Comparison of ENCODE assay signal across 22 cellular contexts in the genomic region with DNA sequence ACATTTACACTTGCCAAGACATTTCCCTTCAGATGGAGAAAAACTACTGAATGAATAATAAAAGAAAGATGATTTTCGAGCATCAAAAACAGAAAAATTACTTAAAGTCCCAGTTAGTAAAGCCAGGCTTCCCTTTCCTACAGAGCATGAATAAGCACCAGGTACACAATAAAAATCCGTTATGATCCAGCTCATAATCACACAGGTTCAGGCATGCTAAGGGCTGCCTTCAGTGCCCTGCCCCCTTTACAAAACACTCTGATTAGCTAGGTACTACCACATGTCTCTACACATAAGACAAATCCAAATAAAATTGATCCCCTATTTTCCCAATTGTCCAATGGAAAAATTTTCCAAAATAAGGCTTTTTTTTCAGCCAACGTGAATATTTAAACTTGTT.
DNase-seq lines count a peak whose midpoint lies in the region; TF ChIP-seq lines count a peak whose summit lies in the region.
"Had no signal": no experiment of that assay in that cellular context is flagged by ENCODE, and none has a peak within 500 bp of the region (broad histone marks: within the 10 kb centered on the region; RNA-seq: fewer than 3 reads in every experiment).

No MANE protein-coding gene starts in this region.

- CTCF ChIA-PET in MCF 10A (lab: Yijun Ruan, JAX), result interaction anchor here (0.5 kb wide), 1 partner anchor 10 kb away, joined by 3 read pairs; no protein-coding TSS in a partner anchor
- CTCF ChIA-PET in mammary epithelial cell (lab: Charles Lee; ENCODE audit: low non-redundant PET), result no interaction called here

- BruUV-seq in MCF 10A (replicated peaks; lab: Mats Ljungman, UMichigan) (no TSS peak), mammary epithelial cell (replicated peaks; lab: Mats Ljungman, UMichigan) (no TSS peak)

- no peak overlapping the region for H3K27ac ChIP-seq in breast epithelium
- no peak overlapping the region for H3K27ac ChIP-seq in mammary epithelial cell (ENCODE audit: insufficient read depth, low read depth, low read length)
- H3K27ac ChIP-seq in epithelial cell of prostate, result peak overlapping the region; percentile 13
- peak overlapping the region; percentile 6 for H3K27ac ChIP-seq in neural cell (ENCODE audit: low read length)
- no peak overlapping the region for H3K27ac ChIP-seq in tibial artery
- no peak overlapping the region for H3K27ac ChIP-seq in mesenchymal stem cell (ENCODE audit: low read length, poor library complexity, severe bottlenecking)
- H3K27ac ChIP-seq: 22Rv1, BLaER1, C4-2B had no signal

- H3K4me1 ChIP-seq in breast epithelium, result no peaks in the 10 kb centered on the region
- H3K4me1 ChIP-seq in mammary epithelial cell (ENCODE audit: insufficient read depth, low read length), result peaks cover 13% of the 10 kb centered on the region
- no peaks in the 10 kb centered on the region for H3K4me1 ChIP-seq in tibial artery
- H3K4me1 ChIP-seq in mesenchymal stem cell (ENCODE audit: control insufficient read depth, insufficient read depth, low read depth, low read length), result no peaks in the 10 kb centered on the region
- H3K4me1 ChIP-seq: BLaER1, Caco-2, HAP-1 had no signal

- no peak overlapping the region for H3K4ac ChIP-seq in mesenchymal stem cell (ENCODE audit: low read depth in 1 of 2, low read length in 2 of 2)

- no peaks in the 10 kb centered on the region for H3K27me3 Mint-ChIP-seq in MCF 10A (ENCODE audit: insufficient read depth, unreplicated experiment)
- H3K27me3 Mint-ChIP-seq: B cell; CD4-positive, CD25-positive, alpha-beta regulatory T cell had no signal

- whole genome bisulfite sequencing in mammary epithelial cell (ENCODE audit: low coverage, missing lambda C conversion rate), result 27% methylated on average over 3 of the region's 3 CpGs
- WGBS in mesenchymal stem cell, result 84% methylated on average over 3 of the region's 3 CpGs

- no peak overlapping the region for H3K14ac ChIP-seq in mesenchymal stem cell (ENCODE audit: low read length in 2 of 2)

- TF ChIP-seq EP300 in neural cell (conservative IDR thresholded peaks at IDR 0.05; ENCODE audit: poor library complexity, severe bottlenecking), result no peak

- peak; percentile 14 for DNase-seq in MCF 10A (ENCODE audit: unreplicated experiment)
- DNase-seq in breast epithelium (ENCODE audit: low spot score in 2 of 2), result no peak
- DNase-seq in mammary epithelial cell, result peak; percentile 50
- DNase-seq in epithelial cell of prostate (ENCODE audit: low read depth, low spot score), result peak; percentile 16
- no peak for DNase-seq in DMS 273 (lab: John Stamatoyannopoulos, UW; ENCODE audit: unreplicated experiment)
- no peak for DNase-seq in tibial artery
- no peak for DNase-seq in mesenchymal stem cell
- DNase-seq: Caco-2; CD4-positive, CD25-positive, alpha-beta regulatory T cell; CD8-positive, alpha-beta T cell; DMS 273 treated with DMSO at 0.1 percent for 48 hours; DMS79; GDM1; GOT3; HFFc6 had no signal

- no peak overlapping the region for H2BK5ac ChIP-seq in mesenchymal stem cell (ENCODE audit: low read depth, low read length, poor library complexity, severe bottlenecking)

- H4K20me1 ChIP-seq in mammary epithelial cell (ENCODE audit: insufficient read depth, low read length) (no peaks in the 10 kb centered on the region), neural cell (ENCODE audit: insufficient read depth) (no peaks in the 10 kb centered on the region)
- H4K20me1 ChIP-seq: BLaER1 had no signal

- H3K23ac ChIP-seq in mesenchymal stem cell (ENCODE audit: low read length in 2 of 2), result no peak overlapping the region

- no peaks in the 10 kb centered on the region for H3K27me3 ChIP-seq in breast epithelium
- H3K27me3 ChIP-seq in mammary epithelial cell (ENCODE audit: insufficient read depth, low read length), result no peaks in the 10 kb centered on the region
- no peaks in the 10 kb centered on the region for H3K27me3 ChIP-seq in neural cell (ENCODE audit: insufficient read depth, low read depth, low read length)
- H3K27me3 ChIP-seq in tibial artery, result no peaks in the 10 kb centered on the region
- H3K27me3 ChIP-seq in mesenchymal stem cell (ENCODE audit: control insufficient read depth in 1 of 2, insufficient read depth in 1 of 2, low read length in 2 of 2), result no peaks in the 10 kb centered on the region
- H3K27me3 ChIP-seq: BLaER1 had no signal

- TF ChIP-seq POLR2A in breast epithelium (IDR thresholded peaks at IDR 0.05), result no peak

- H3K36me3 Mint-ChIP-seq in MCF 10A (ENCODE audit: insufficient read depth, unreplicated experiment), result no peaks in the 10 kb centered on the region
- H3K36me3 Mint-ChIP-seq: CD4-positive, CD25-positive, alpha-beta regulatory T cell; CD8-positive, alpha-beta T cell had no signal

- H3K27ac Mint-ChIP-seq in MCF 10A (ENCODE audit: low read depth, unreplicated experiment), result no peak overlapping the region
- H3K27ac Mint-ChIP-seq: B cell; CD8-positive, alpha-beta T cell; HFFc6 had no signal

- H3K79me1 ChIP-seq in mesenchymal stem cell (replicated peaks; ENCODE audit: low read length, poor library complexity, severe bottlenecking), result no peaks in the 10 kb centered on the region

- no peaks in the 10 kb centered on the region for H3F3A ChIP-seq in neural cell (ENCODE audit: insufficient read depth, low read length, poor library complexity, severe bottlenecking)

- no peaks in the 10 kb centered on the region for H3K79me2 ChIP-seq in mammary epithelial cell (ENCODE audit: insufficient read depth, low read length)
- H3K79me2 ChIP-seq in neural cell (replicated peaks; ENCODE audit: insufficient read depth, low read length), result no peaks in the 10 kb centered on the region

- no peak overlapping the region for H2BK15ac ChIP-seq in mesenchymal stem cell (ENCODE audit: low read depth, poor library complexity, severe bottlenecking)

- no peak for TF ChIP-seq CTCF in MCF 10A (IDR thresholded peaks at IDR 0.05; ENCODE audit: unreplicated experiment)
- TF ChIP-seq CTCF in breast epithelium (IDR thresholded peaks at IDR 0.05), result no peak
- TF ChIP-seq CTCF in mammary epithelial cell (conservative IDR thresholded peaks at IDR 0.05 in 1 of 2, IDR thresholded peaks at IDR 0.05 in 1 of 2; ENCODE audit: extremely low read depth in 1 of 2, insufficient read depth in 1 of 2, low read depth in 1 of 2, low read length in 2 of 2), result no peak
- TF ChIP-seq CTCF in neural cell (IDR thresholded peaks at IDR 0.05; ENCODE audit: poor library complexity, severe bottlenecking), result no peak
- no peak for TF ChIP-seq CTCF in tibial artery (IDR thresholded peaks at IDR 0.05)

- peak overlapping the region; percentile 66 for H2AFZ ChIP-seq in mammary epithelial cell (ENCODE audit: low read depth, low read length)
- no peak overlapping the region for H2AFZ ChIP-seq in neural cell (ENCODE audit: low read depth, low read length)
- no peak overlapping the region for H2AFZ ChIP-seq in mesenchymal stem cell (ENCODE audit: low read depth, low read length)

- no peak overlapping the region for H2BK12ac ChIP-seq in mesenchymal stem cell (ENCODE audit: low read length in 2 of 2)

- H3K4me2 ChIP-seq in mammary epithelial cell (ENCODE audit: insufficient read depth, low read depth, low read length) (peak overlapping the region; percentile 1), neural cell (ENCODE audit: low read length) (no peak overlapping the region), mesenchymal stem cell (ENCODE audit: low read length, poor library complexity, severe bottlenecking) (no peak overlapping the region)
- H3K4me2 ChIP-seq: BLaER1 had no signal

- H3K4me3 Mint-ChIP-seq in MCF 10A (ENCODE audit: unreplicated experiment), result no peak overlapping the region
- H3K4me3 Mint-ChIP-seq: B cell; CD4-positive, CD25-positive, alpha-beta regulatory T cell; CD8-positive, alpha-beta T cell; HFFc6 had no signal

- H3K9me3 ChIP-seq in breast epithelium, result no peaks in the 10 kb centered on the region
- H3K9me3 ChIP-seq in mammary epithelial cell (replicated peaks; ENCODE audit: insufficient read depth, low read length), result no peaks in the 10 kb centered on the region
- no peaks in the 10 kb centered on the region for H3K9me3 ChIP-seq in neural cell (ENCODE audit: low read length)
- no peaks in the 10 kb centered on the region for H3K9me3 ChIP-seq in tibial artery
- peaks cover 3% of the 10 kb centered on the region for H3K9me3 ChIP-seq in mesenchymal stem cell (ENCODE audit: control insufficient read depth, low read length)
- H3K9me3 ChIP-seq: BLaER1, Caco-2, HAP-1 had no signal

- intact Hi-C loops in MCF 10A (cut with micrococcal nuclease), result no loop called here
- intact Hi-C loops in breast epithelium (cut with DNase I; ENCODE audit: low total_unique reads), result no loop called here
- intact Hi-C loops in mammary epithelial cell (cut with micrococcal nuclease), result no loop called here
- intact Hi-C loops in tibial artery (cut with DNase I; ENCODE audit: low total_unique reads), result no loop called here

- H2BK120ac ChIP-seq in mesenchymal stem cell (ENCODE audit: low read depth, low read length), result no peak overlapping the region

- H4K91ac ChIP-seq in mesenchymal stem cell (ENCODE audit: low read length), result no peak overlapping the region

- no peaks in the 10 kb centered on the region for H3K9me2 ChIP-seq in neural cell (ENCODE audit: insufficient read depth, low read length)

- no peak overlapping the region for H3K4me3 ChIP-seq in breast epithelium
- H3K4me3 ChIP-seq in mammary epithelial cell (replicated peaks in 1 of 3; ENCODE audit: insufficient read depth in 1 of 3, low read depth in 2 of 3, low read length in 3 of 3), result no peak overlapping the region
- no peak overlapping the region for H3K4me3 ChIP-seq in neural cell (ENCODE audit: low read length)
- H3K4me3 ChIP-seq in tibial artery, result no peak overlapping the region
- no peak overlapping the region for H3K4me3 ChIP-seq in mesenchymal stem cell (ENCODE audit: insufficient read depth in 1 of 2, low read depth in 1 of 2, low read length in 2 of 2)
- H3K4me3 ChIP-seq: BLaER1, GM12878, HAP-1 had no signal

- H3K9ac ChIP-seq in mammary epithelial cell (ENCODE audit: insufficient read depth, low read length), result no peak overlapping the region
- no peak overlapping the region for H3K9ac ChIP-seq in neural cell (ENCODE audit: low read length)
- no peak overlapping the region for H3K9ac ChIP-seq in mesenchymal stem cell (ENCODE audit: low read length)
- H3K9ac ChIP-seq: BLaER1 had no signal

- H3K18ac ChIP-seq in mesenchymal stem cell (ENCODE audit: low read depth in 1 of 2, low read length in 2 of 2), result no peak overlapping the region

- no peak overlapping the region for H2AK5ac ChIP-seq in mesenchymal stem cell (ENCODE audit: low read length, severe bottlenecking)

- H3K36me3 ChIP-seq in breast epithelium, result no peaks in the 10 kb centered on the region
- no peaks in the 10 kb centered on the region for H3K36me3 ChIP-seq in mammary epithelial cell (ENCODE audit: insufficient read depth, low read length)
- no peaks in the 10 kb centered on the region for H3K36me3 ChIP-seq in neural cell (ENCODE audit: insufficient read depth, low read length)
- no peaks in the 10 kb centered on the region for H3K36me3 ChIP-seq in tibial artery
- no peaks in the 10 kb centered on the region for H3K36me3 ChIP-seq in mesenchymal stem cell (ENCODE audit: control insufficient read depth in 1 of 2, insufficient read depth in 2 of 2, low read depth in 1 of 2, low read length in 2 of 2)
- H3K36me3 ChIP-seq: BLaER1, HAP-1 had no signal

- dilution Hi-C loops in mammary epithelial cell (cut with HindIII; ENCODE audit: low sequenced_read_pairs), result no loop called here

- in situ Hi-C loops in mammary epithelial cell (cut with MboI; ENCODE audit: low sequenced_read_pairs in 2 of 2), result no loop called here

- H3K4me1 Mint-ChIP-seq in MCF 10A (ENCODE audit: insufficient read depth, unreplicated experiment), result peaks cover 10% of the 10 kb centered on the region
- H3K4me1 Mint-ChIP-seq: B cell; CD4-positive, CD25-positive, alpha-beta regulatory T cell had no signal

- no peak for TF ChIP-seq RAD21 in neural cell (conservative IDR thresholded peaks at IDR 0.05)

- POLR2A ChIA-PET in MCF 10A (lab: Yijun Ruan, JAX), result no interaction called here

- H4K8ac ChIP-seq in mesenchymal stem cell (ENCODE audit: low read length), result no peak overlapping the region

- no peaks in the 10 kb centered on the region for H3K9me3 Mint-ChIP-seq in MCF 10A (ENCODE audit: unreplicated experiment)

Comparison
In these comparisons a context has a peak if more than half of its experiments do, and no peak if none do; other contexts are left out.
1. DNase-seq: peak in MCF 10A (single experiment), mammary epithelial cell (single experiment) and epithelial cell of prostate (single experiment); none in breast epithelium (0 of 2), DMS 273 (single experiment), tibial artery (0 of 2) and mesenchymal stem cell (single experiment).
2. H3K27ac ChIP-seq: peak in epithelial cell of prostate (single experiment) and neural cell (single experiment); none in breast epithelium (0 of 2), mammary epithelial cell (single experiment), tibial artery (0 of 2) and mesenchymal stem cell (single experiment).